Comparison of ENCODE assay signal across 22 cellular contexts in the genomic region with DNA sequence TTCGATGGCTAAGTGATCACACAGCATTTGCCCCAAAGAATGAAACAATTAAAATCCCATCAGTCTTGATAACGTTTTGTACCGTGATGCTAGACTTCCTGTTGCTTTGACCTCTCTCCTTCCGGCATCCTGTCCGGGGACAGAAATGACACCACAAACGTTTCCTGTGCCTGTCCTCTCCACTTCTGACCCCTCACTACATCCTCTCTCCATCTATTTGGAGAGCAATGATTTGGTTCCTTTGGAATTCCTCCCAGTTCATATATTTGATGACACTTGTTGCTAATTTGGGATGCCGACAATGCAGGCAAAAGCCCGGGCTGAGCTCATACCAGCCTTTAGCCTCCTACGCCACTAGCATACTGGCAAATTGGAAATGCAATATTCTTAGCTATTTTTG.
DNase-seq lines count a peak whose midpoint lies in the region; FAIRE-seq and TF ChIP-seq lines count a peak whose summit lies in the region.
"Had no signal": no experiment of that assay in that cellular context is flagged by ENCODE, and none has a peak within 500 bp of the region (broad histone marks: within the 10 kb centered on the region; RNA-seq: fewer than 3 reads in every experiment).

No MANE protein-coding gene starts in this region.

- in situ Hi-C loops in brain microvascular endothelial cell (cut with HindIII; ENCODE audit: low pct_ligation_motif_present, low sequenced_read_pairs) (no loop called here), transverse colon (cut with MboI; ENCODE audit: low pct_ligation_motif_present in 1 of 4, low pct_unique_long_range_greater_than_20kb in 1 of 4, low sequenced_read_pairs in 3 of 4) (loop anchor here in 1 of 4 donors (25.0 kb wide), 1 partner anchor 98 kb away; no protein-coding TSS in a partner anchor)

- TF ChIP-seq CTCF in D721Med (IDR thresholded peaks at IDR 0.05; ENCODE audit: insufficient read depth, missing control alignments) (no peak), brain microvascular endothelial cell (IDR thresholded peaks at IDR 0.05; ENCODE audit: low read depth, low read length, missing control alignments) (no peak), right atrium auricular region (IDR thresholded peaks at IDR 0.05) (no peak), osteocyte (IDR thresholded peaks at IDR 0.05) (no peak), transverse colon (IDR thresholded peaks at IDR 0.05) (no peak)

- H3K27ac Mint-ChIP-seq in osteocyte (ENCODE audit: unreplicated experiment): peak overlapping the region; percentile 48
- H3K27ac Mint-ChIP-seq: activated CD4-positive, alpha-beta memory T cell treated with anti-CD3 and anti-CD28 coated beads for 36 hours; activated naive CD4-positive, alpha-beta T cell treated with anti-CD3 and anti-CD28 coated beads, Interleukin-2, amount 50 U/mL, for 24 hours; brain; CD8-positive, alpha-beta memory T cell; dendritic cell treated with granulocyte-macrophage colony-stimulating factor and Interleukin-4, amounts not matched to agents 40 ng/mL and 50 ng/mL, for 4 days; GM23338; stimulated activated naive CD8-positive, alpha-beta T cell treated with anti-CD3 and anti-CD28 coated beads, Interleukin-15, Interleukin-2, amounts not matched to agents 100 ng/mL and 50 ng/mL, for 24 hours had no signal

- H3K4me3 ChIP-seq in brain microvascular endothelial cell (ENCODE audit: low read depth, low read length) (no peak overlapping the region), right atrium auricular region (no peak overlapping the region), transverse colon (no peak overlapping the region)
- H3K4me3 ChIP-seq: GM23338 had no signal

- TF ChIP-seq EP300 in transverse colon (IDR thresholded peaks at IDR 0.05; ENCODE audit: low read depth): no peak

- no peak overlapping the region for H3K27ac ChIP-seq in brain microvascular endothelial cell
- peak overlapping the region; percentile 62 to 68 for H3K27ac ChIP-seq in right atrium auricular region
- no peak overlapping the region for H3K27ac ChIP-seq in transverse colon
- H3K27ac ChIP-seq: epithelial cell of prostate, VCaP had no signal

- WGBS in transverse colon (ENCODE audit: low coverage in 1 of 2), 2 donors: 70 to 71% methylated on average over 9 of the region's 9 CpGs

- no peaks in the 10 kb centered on the region for H3K27me3 ChIP-seq in brain microvascular endothelial cell (replicated peaks)
- no peaks in the 10 kb centered on the region for H3K27me3 ChIP-seq in right atrium auricular region
- no peaks in the 10 kb centered on the region for H3K27me3 ChIP-seq in transverse colon

- no peak for TF ChIP-seq POLR2A in transverse colon (IDR thresholded peaks at IDR 0.05)

- H3K36me3 ChIP-seq in brain microvascular endothelial cell (replicated peaks): no peaks in the 10 kb centered on the region
- no peaks in the 10 kb centered on the region for H3K36me3 ChIP-seq in right atrium auricular region
- no peaks in the 10 kb centered on the region for H3K36me3 ChIP-seq in transverse colon

- FAIRE-seq in D721Med (lab: Jason Lieb, UNC): peak; percentile 29

- H3K9me3 Mint-ChIP-seq in osteocyte (ENCODE audit: unreplicated experiment): no peaks in the 10 kb centered on the region
- H3K9me3 Mint-ChIP-seq: activated CD4-positive, alpha-beta memory T cell treated with anti-CD3 and anti-CD28 coated beads for 36 hours; brain; dendritic cell treated with granulocyte-macrophage colony-stimulating factor and Interleukin-4, amounts not matched to agents 40 ng/mL and 50 ng/mL, for 4 days; GM23338 had no signal

- no peak overlapping the region for H3K4me3 Mint-ChIP-seq in osteocyte (ENCODE audit: unreplicated experiment)
- H3K4me3 Mint-ChIP-seq: activated CD4-positive, alpha-beta memory T cell treated with anti-CD3 and anti-CD28 coated beads for 36 hours; activated naive CD4-positive, alpha-beta T cell treated with anti-CD3 and anti-CD28 coated beads, Interleukin-2, amount 50 U/mL, for 24 hours; brain; CD8-positive, alpha-beta memory T cell; dendritic cell treated with granulocyte-macrophage colony-stimulating factor and Interleukin-4, amounts not matched to agents 40 ng/mL and 50 ng/mL, for 4 days; GM23338; stimulated activated naive CD8-positive, alpha-beta T cell treated with anti-CD3 and anti-CD28 coated beads, Interleukin-15, Interleukin-2, amounts not matched to agents 100 ng/mL and 50 ng/mL, for 24 hours had no signal

- intact Hi-C loops in transverse colon (cut with DNase I; ENCODE audit: low total_unique reads): loop anchor here (10.0 kb wide), 1 partner anchor 1464 kb away; no protein-coding TSS in a partner anchor

- no peaks in the 10 kb centered on the region for H3K9me3 ChIP-seq in right atrium auricular region
- no peaks in the 10 kb centered on the region for H3K9me3 ChIP-seq in transverse colon

- DNase-seq in D721Med (ENCODE audit: insufficient read length, low spot score) (no peak), brain microvascular endothelial cell (peak; percentile 40), right atrium auricular region (ENCODE audit: low spot score) (no peak), osteocyte (ENCODE audit: extremely low spot score, unreplicated experiment) (no peak), transverse colon (no peak), GF-D8 (lab: John Stamatoyannopoulos, UW) (no peak), NCI-H524 treated with DMSO at 0.1 percent for 48 hours (lab: John Stamatoyannopoulos, UW) (no peak)
- DNase-seq in stimulated activated naive CD4-positive, alpha-beta T cell treated with Interleukin-2 at 50 U/mL for 16 hours (lab: John Stamatoyannopoulos, UW): no peak
- DNase-seq: activated CD4-positive, alpha-beta memory T cell treated with anti-CD3 and anti-CD28 coated beads for 36 hours; CD8-positive, alpha-beta memory T cell; DND-41; mesendoderm; NCI-H146; retina; stimulated activated CD4-positive, alpha-beta T cell treated with anti-CD3 and anti-CD28 coated beads, Interleukin-1b, Interleukin-23, amount 100 ng/mL, for 48 hours had no signal

- H3K36me3 Mint-ChIP-seq in osteocyte (ENCODE audit: unreplicated experiment): no peaks in the 10 kb centered on the region
- H3K36me3 Mint-ChIP-seq: activated CD4-positive, alpha-beta memory T cell treated with anti-CD3 and anti-CD28 coated beads for 36 hours; activated naive CD4-positive, alpha-beta T cell treated with anti-CD3 and anti-CD28 coated beads, Interleukin-2, amount 50 U/mL, for 24 hours; brain; CD8-positive, alpha-beta memory T cell had no signal

- H3K4me1 ChIP-seq in right atrium auricular region (no peaks in the 10 kb centered on the region), transverse colon (no peaks in the 10 kb centered on the region)

- peaks cover 10% of the 10 kb centered on the region for H3K4me1 Mint-ChIP-seq in osteocyte (ENCODE audit: unreplicated experiment)
- H3K4me1 Mint-ChIP-seq: activated naive CD4-positive, alpha-beta T cell treated with anti-CD3 and anti-CD28 coated beads, Interleukin-2, amount 50 U/mL, for 24 hours; brain; CD8-positive, alpha-beta memory T cell had no signal

- no peaks in the 10 kb centered on the region for H3K27me3 Mint-ChIP-seq in osteocyte (ENCODE audit: unreplicated experiment)
- H3K27me3 Mint-ChIP-seq: activated CD4-positive, alpha-beta memory T cell treated with anti-CD3 and anti-CD28 coated beads for 36 hours; brain; CD8-positive, alpha-beta memory T cell; dendritic cell treated with granulocyte-macrophage colony-stimulating factor and Interleukin-4, amounts not matched to agents 40 ng/mL and 50 ng/mL, for 4 days had no signal

Comparison
In these comparisons a context has a peak if more than half of its experiments do, and no peak if none do; other contexts are left out.
1. H3K27ac ChIP-seq: peak in right atrium auricular region (2 of 2); none in brain microvascular endothelial cell (single experiment) and transverse colon (0 of 4).